10 cellular contexts compared by ENCODE assay signal in the genomic region with DNA sequence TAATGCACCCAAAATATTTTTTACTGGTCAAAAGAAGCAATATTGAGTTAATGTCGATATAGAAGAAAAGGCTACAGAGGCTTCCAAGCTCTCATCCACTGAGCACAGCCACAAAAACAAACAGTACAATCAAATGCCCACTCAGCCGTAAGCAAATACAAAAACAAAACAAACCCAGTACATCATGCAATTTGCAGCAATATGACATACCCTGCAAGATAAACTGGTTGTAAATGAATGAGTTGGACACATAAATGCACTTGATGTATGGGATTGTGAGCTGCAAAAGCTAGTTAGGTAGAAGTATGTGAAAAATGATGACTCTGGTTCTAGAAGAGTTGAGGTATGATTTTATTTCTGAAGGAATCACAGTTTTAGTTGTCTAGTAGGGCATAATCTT.
DNase-seq lines count a peak whose midpoint lies in the region; ATAC-seq and TF ChIP-seq lines count a peak whose summit lies in the region.
"Had no signal": no experiment of that assay in that cellular context is flagged by ENCODE, and none has a peak within 500 bp of the region (broad histone marks: within the 10 kb centered on the region; RNA-seq: fewer than 3 reads in every experiment).

No MANE protein-coding gene starts in this region.

- H3K9me3 Mint-ChIP-seq in activated CD4-positive, alpha-beta memory T cell treated with anti-CD3 and anti-CD28 coated beads for 36 hours: no peaks in the 10 kb centered on the region
- H3K9me3 Mint-ChIP-seq in activated CD4-positive, alpha-beta memory T cell treated with anti-CD3 and anti-CD28 coated beads, Interleukin-2, amount 10 ng/mL, durations not matched to agents 7 days and 5 days: no peaks in the 10 kb centered on the region
- H3K9me3 Mint-ChIP-seq in stimulated activated naive CD8-positive, alpha-beta T cell treated with anti-CD3 and anti-CD28 coated beads, Interleukin-15, amount 100 ng/mL, for 72 hours: no peaks in the 10 kb centered on the region

- H3K27me3 Mint-ChIP-seq in activated CD4-positive, alpha-beta memory T cell treated with anti-CD3 and anti-CD28 coated beads for 36 hours: no peaks in the 10 kb centered on the region
- H3K27me3 Mint-ChIP-seq in activated CD4-positive, alpha-beta memory T cell treated with anti-CD3 and anti-CD28 coated beads, Interleukin-2, amount 10 ng/mL, durations not matched to agents 7 days and 5 days: peaks cover 8% of the 10 kb centered on the region
- no peaks in the 10 kb centered on the region for H3K27me3 Mint-ChIP-seq in stimulated activated naive CD8-positive, alpha-beta T cell treated with anti-CD3 and anti-CD28 coated beads, Interleukin-15, amount 100 ng/mL, for 72 hours

- peak overlapping the region in 1 of 4 donors; percentile 93 for H3K4me3 ChIP-seq in esophagus muscularis mucosa

- no peak for ATAC-seq in stimulated activated naive CD8-positive, alpha-beta T cell treated with anti-CD3 and anti-CD28 coated beads, Interleukin-15, amount 100 ng/mL, for 72 hours
- ATAC-seq in HG03521 (IDR thresholded peaks at IDR 0.05; ENCODE audit: unreplicated experiment) (no peak), GM21360 (IDR thresholded peaks at IDR 0.05; ENCODE audit: unreplicated experiment) (no peak)

- no peaks in the 10 kb centered on the region for H3K27me3 ChIP-seq in esophagus muscularis mucosa

- H3K27ac Mint-ChIP-seq in activated CD4-positive, alpha-beta memory T cell treated with anti-CD3 and anti-CD28 coated beads for 36 hours: peak overlapping the region; percentile 20
- H3K27ac Mint-ChIP-seq in activated CD4-positive, alpha-beta memory T cell treated with anti-CD3 and anti-CD28 coated beads, Interleukin-2, amount 10 ng/mL, durations not matched to agents 7 days and 5 days: no peak overlapping the region
- H3K27ac Mint-ChIP-seq in stimulated activated naive CD8-positive, alpha-beta T cell treated with anti-CD3 and anti-CD28 coated beads, Interleukin-15, amount 100 ng/mL, for 72 hours: peak overlapping the region in 1 of 2 donors; percentile 7

- no peak for TF ChIP-seq POLR2A in esophagus muscularis mucosa (IDR thresholded peaks at IDR 0.05; ENCODE audit: low read depth)

- intact Hi-C loops in activated CD4-positive, alpha-beta memory T cell treated with anti-CD3 and anti-CD28 coated beads for 36 hours (cut with micrococcal nuclease): no loop called here
- intact Hi-C loops in esophagus muscularis mucosa (cut with DNase I): loop anchor here (5.0 kb wide), 1 partner anchor 47 kb away; no protein-coding TSS in a partner anchor

- H3K9me3 ChIP-seq in esophagus muscularis mucosa: no peaks in the 10 kb centered on the region

- no peaks in the 10 kb centered on the region for H3K36me3 ChIP-seq in esophagus muscularis mucosa

- CTCF ChIA-PET in activated CD4-positive, alpha-beta memory T cell treated with anti-CD3 and anti-CD28 coated beads for 36 hours (lab: Charles Lee): interaction anchor here (1.0 to 4.3 kb wide), 3 partner anchors 62 to 118 kb away, joined by 3 to 21 read pairs (median 3); no protein-coding TSS in a partner anchor
- CTCF ChIA-PET in activated CD4-positive, alpha-beta memory T cell treated with anti-CD3 and anti-CD28 coated beads, Interleukin-2, amount 10 ng/mL, durations not matched to agents 7 days and 5 days (lab: Charles Lee): interaction anchor here (1.1 kb wide), 1 partner anchor 144 kb away, joined by 3 read pairs; no protein-coding TSS in a partner anchor

- no peak for TF ChIP-seq CTCF in esophagus muscularis mucosa (IDR thresholded peaks at IDR 0.05)

- peak overlapping the region; percentile 97 for H3K27ac ChIP-seq in esophagus muscularis mucosa (replicated peaks in 1 of 4)

- peaks cover 22 to 64% (median 44%) of the 10 kb centered on the region in 4 donors for H3K4me1 ChIP-seq in esophagus muscularis mucosa

- POLR2A ChIA-PET in activated CD4-positive, alpha-beta memory T cell treated with anti-CD3 and anti-CD28 coated beads for 36 hours (lab: Charles Lee): interaction anchor here (0.8 to 1.3 kb wide), 2 partner anchors 87 to 137 kb away, joined by 3 read pairs; no protein-coding TSS in a partner anchor
- POLR2A ChIA-PET in activated CD4-positive, alpha-beta memory T cell treated with anti-CD3 and anti-CD28 coated beads, Interleukin-2, amount 10 ng/mL, durations not matched to agents 7 days and 5 days (lab: Charles Lee): interaction anchor here (0.7 to 3.7 kb wide), 5 partner anchors 25 to 90 kb away, joined by 3 to 16 read pairs (median 3); a partner anchor contains a TSS

- no peak for TF ChIP-seq EP300 in esophagus muscularis mucosa (IDR thresholded peaks at IDR 0.05)

- 82% methylated on average over 2 of the region's 2 CpGs for WGBS in esophagus muscularis mucosa

- H3K4me1 Mint-ChIP-seq in activated CD4-positive, alpha-beta memory T cell treated with anti-CD3 and anti-CD28 coated beads for 36 hours (ENCODE audit: low read depth): peaks cover 64% of the 10 kb centered on the region
- H3K4me1 Mint-ChIP-seq in activated CD4-positive, alpha-beta memory T cell treated with anti-CD3 and anti-CD28 coated beads, Interleukin-2, amount 10 ng/mL, durations not matched to agents 7 days and 5 days: peaks cover 40% of the 10 kb centered on the region
- H3K4me1 Mint-ChIP-seq in stimulated activated naive CD8-positive, alpha-beta T cell treated with anti-CD3 and anti-CD28 coated beads, Interleukin-15, amount 100 ng/mL, for 72 hours: peaks cover 72% of the 10 kb centered on the region

- no peaks in the 10 kb centered on the region for H3K36me3 Mint-ChIP-seq in activated CD4-positive, alpha-beta memory T cell treated with anti-CD3 and anti-CD28 coated beads for 36 hours
- H3K36me3 Mint-ChIP-seq in activated CD4-positive, alpha-beta memory T cell treated with anti-CD3 and anti-CD28 coated beads, Interleukin-2, amount 10 ng/mL, durations not matched to agents 7 days and 5 days (ENCODE audit: low read depth): peaks cover 9% of the 10 kb centered on the region

- peak overlapping the region; percentile 28 for H3K4me3 Mint-ChIP-seq in activated CD4-positive, alpha-beta memory T cell treated with anti-CD3 and anti-CD28 coated beads for 36 hours
- H3K4me3 Mint-ChIP-seq in activated CD4-positive, alpha-beta memory T cell treated with anti-CD3 and anti-CD28 coated beads, Interleukin-2, amount 10 ng/mL, durations not matched to agents 7 days and 5 days: no peak overlapping the region
- H3K4me3 Mint-ChIP-seq in stimulated activated naive CD8-positive, alpha-beta T cell treated with anti-CD3 and anti-CD28 coated beads, Interleukin-15, amount 100 ng/mL, for 72 hours: peak overlapping the region; percentile 34 to 96

- no peak for DNase-seq in activated CD4-positive, alpha-beta memory T cell treated with anti-CD3 and anti-CD28 coated beads for 36 hours
- no peak for DNase-seq in activated CD4-positive, alpha-beta memory T cell treated with anti-CD3 and anti-CD28 coated beads, Interleukin-2, amount 10 ng/mL, durations not matched to agents 7 days and 5 days
- peak; percentile 50 for DNase-seq in OCI-M1 (lab: John Stamatoyannopoulos, UW)
- no peak for DNase-seq in esophagus muscularis mucosa (ENCODE audit: extremely low spot score)
- no peak for DNase-seq in stimulated activated naive CD8-positive, alpha-beta T cell treated with anti-CD3 and anti-CD28 coated beads, Interleukin-15, amount 100 ng/mL, for 72 hours
- DNase-seq in NCI-H446 treated with DMSO at 0.1 percent for 48 hours (lab: John Stamatoyannopoulos, UW): no peak
- DNase-seq: effector CD8-positive, alpha-beta T cell; stimulated activated CD4-positive, alpha-beta T cell treated with anti-CD3 and anti-CD28 coated beads, Interleukin-1b, Interleukin-23, amount 100 ng/mL, for 48 hours had no signal
